ENCODE assay signal across 8 cellular contexts in genomic region chr1:84506729-84507453, GRCh38. TPM values are rescaled to one million over a fixed set of nuclear protein-coding genes. Genes with fewer than 3 reads are reported as not detected.
DNase-seq lines count a peak whose midpoint lies in the region; TF ChIP-seq lines count a peak whose summit lies in the region.

No MANE protein-coding gene starts in this region.

- H3K9me3 ChIP-seq in KOPT-K1 (ENCODE audit: insufficient read depth, low read length, poor library complexity, severe bottlenecking) (peaks cover 7% of the 10 kb centered on the region), mucosa of stomach (ENCODE audit: control insufficient read depth, low read length) (no peaks in the 10 kb centered on the region)

- H3K4me3 ChIP-seq in cardiac fibroblast (replicated peaks in 1 of 2; ENCODE audit: low read depth in 2 of 2, low read length in 2 of 2): peak overlapping the region; percentile 72 to 88
- H3K4me3 ChIP-seq in mucosa of stomach (ENCODE audit: low read length): peak overlapping the region; percentile 71

- H3K36me3 ChIP-seq in KOPT-K1 (ENCODE audit: insufficient read depth, low read length): peaks cover 19% of the 10 kb centered on the region
- H3K36me3 ChIP-seq in mucosa of stomach (ENCODE audit: control insufficient read depth, insufficient read depth, low read length): no peaks in the 10 kb centered on the region

- H3K9ac ChIP-seq in mucosa of stomach (ENCODE audit: low read length): peak overlapping the region; percentile 86

- no peak for DNase-seq in cardiac fibroblast (ENCODE audit: low read depth in 2 of 2)
- no peak for DNase-seq in LoVo (ENCODE audit: low spot score)
- no peak for DNase-seq in HK-2 (ENCODE audit: unreplicated experiment)
- DNase-seq in occipital lobe (lab: John Stamatoyannopoulos, UW): no peak
- no peak for DNase-seq in NAMALWA (ENCODE audit: low spot score)

- H3K27me3 ChIP-seq in mucosa of stomach (ENCODE audit: control insufficient read depth, insufficient read depth, low read length): no peaks in the 10 kb centered on the region

- H3K27ac ChIP-seq in C4-2B (peak overlapping the region; percentile 96), KOPT-K1 (ENCODE audit: low read depth, low read length, poor library complexity, severe bottlenecking) (peak overlapping the region; percentile 78)

- TF ChIP-seq CTCF in C4-2B (conservative IDR thresholded peaks at IDR 0.05): no peak
- TF ChIP-seq CTCF in cardiac fibroblast (IDR thresholded peaks at IDR 0.05; ENCODE audit: low read depth, low read length): no peak

- no peaks in the 10 kb centered on the region for H3K4me1 ChIP-seq in mucosa of stomach (ENCODE audit: control insufficient read depth, insufficient read depth, low read length)

RNA-seq across cellular contexts. Expression of gene GNG5, which starts 0.5 kb away (rescaled TPM):
- total RNA-seq in occipital lobe: 2.8 TPM

RNA-seq across cellular contexts. Expression of gene SPATA1, which starts 0.7 kb away (rescaled TPM):
- 1.9 TPM for total RNA-seq in occipital lobe

RNA-seq across cellular contexts. Expression of gene RPF1, which starts 27.8 kb away (rescaled TPM):
- total RNA-seq in occipital lobe: 34.5 TPM
